In genomic region chr21:41506005-41506404, GRCh38 we compare ENCODE assay signal across 26 cellular contexts. TPM values are rescaled to one million over a fixed set of nuclear protein-coding genes. Genes with fewer than 3 reads are reported as not detected.
A peak's percentile ranks its signal among the peaks of the same experiment; 100 is the strongest.
DNase-seq lines count a peak whose midpoint lies in the region; FAIRE-seq and TF ChIP-seq lines count a peak whose summit lies in the region.
"Had no signal": no experiment of that assay in that cellular context is flagged by ENCODE, and none has a peak within 500 bp of the region (broad histone marks: within the 10 kb centered on the region; RNA-seq: fewer than 3 reads in every experiment).

No MANE protein-coding gene starts in this region.

- peaks cover 44% of the 10 kb centered on the region for H3K27me3 Mint-ChIP-seq in neural progenitor cell (ENCODE audit: insufficient read depth, low read depth)

- peaks cover 2% of the 10 kb centered on the region for H3K9me3 Mint-ChIP-seq in neural progenitor cell
- H3K9me3 Mint-ChIP-seq: activated CD4-positive, alpha-beta memory T cell treated with anti-CD3 and anti-CD28 coated beads, Interleukin-2, amount 10 ng/mL, durations not matched to agents 7 days and 5 days; stimulated activated naive CD8-positive, alpha-beta T cell treated with anti-CD3 and anti-CD28 coated beads, Interleukin-15, amount 100 ng/mL, for 72 hours; T-helper 2 cell treated with Interferon-gamma antibody and Interleukin-4, amounts not matched to agents 5 μg/mL and 100 μg/mL, for 36 hours had no signal

- H3K36me3 ChIP-seq in NT2/D1 (ENCODE audit: insufficient read depth, insufficient read length, low read length) (no peaks in the 10 kb centered on the region), hepatocyte (replicated peaks; ENCODE audit: insufficient read depth, low read depth) (no peaks in the 10 kb centered on the region), neural progenitor cell (no peaks in the 10 kb centered on the region), Karpas-422 (ENCODE audit: insufficient read depth, low read length) (no peaks in the 10 kb centered on the region)
- H3K36me3 ChIP-seq: neutrophil, spleen, WERI-Rb-1 had no signal

- H3K4me1 ChIP-seq in NT2/D1 (ENCODE audit: insufficient read depth, insufficient read length) (peaks cover 8% of the 10 kb centered on the region), hepatocyte (ENCODE audit: insufficient read depth) (peaks cover 32% of the 10 kb centered on the region), neural progenitor cell (peaks cover 6% of the 10 kb centered on the region), Karpas-422 (ENCODE audit: low read length) (no peaks in the 10 kb centered on the region)

- H3K9ac ChIP-seq in NT2/D1 (ENCODE audit: insufficient read length, low read depth) (peak overlapping the region; percentile 85), neural progenitor cell (no peak overlapping the region), Karpas-422 (ENCODE audit: low read length) (no peak overlapping the region)
- H3K9ac ChIP-seq: GM23248 had no signal

- DNase-seq in NT2/D1 (ENCODE audit: low read depth, low spot score) (no peak), hepatocyte (ENCODE audit: low spot score) (no peak), neural progenitor cell (ENCODE audit: low spot score) (no peak), GM19239 (ENCODE audit: insufficient read length, low spot score) (no peak), H54 (ENCODE audit: insufficient read length, low spot score) (no peak), Karpas-422 (no peak), DMS153 (lab: John Stamatoyannopoulos, UW) (no peak)
- DNase-seq: activated CD4-positive, alpha-beta memory T cell treated with anti-CD3 and anti-CD28 coated beads, Interleukin-2, amount 10 ng/mL, durations not matched to agents 7 days and 5 days; activated gamma-delta T cell treated with Interleukin-2 at 50 U/mL for 16 hours; activated T-cell treated with anti-CD3 and anti-CD28 coated beads, Interleukin-2, amount 50 U/mL, for 1 hour; DMS79; GM23248; left ventricle myocardium superior; NCI-H146; NCI-H524 treated with DMSO at 0.1 percent for 48 hours; spleen; stimulated activated CD4-positive, alpha-beta T cell treated with anti-CD3 and anti-CD28 coated beads, Interleukin-4, amount 100 ng/mL, for 4 hours; stimulated activated naive CD8-positive, alpha-beta T cell treated with anti-CD3 and anti-CD28 coated beads, Interleukin-15, amount 100 ng/mL, for 72 hours; WERI-Rb-1 had no signal

- FAIRE-seq in GM19239 (lab: Jason Lieb, UNC) (no peak), H54 (lab: Jason Lieb, UNC) (no peak)
- FAIRE-seq: A204.1, bronchial epithelial cell, GM12891 had no signal

- H2AFZ ChIP-seq in hepatocyte: no peak overlapping the region
- no peak overlapping the region for H2AFZ ChIP-seq in neural progenitor cell (replicated peaks)
- no peak overlapping the region for H2AFZ ChIP-seq in Karpas-422 (ENCODE audit: low read length)
- H2AFZ ChIP-seq: GM23248 had no signal

- H3K79me2 ChIP-seq in hepatocyte (peaks cover 71% of the 10 kb centered on the region), neural progenitor cell (ENCODE audit: low read depth) (no peaks in the 10 kb centered on the region), Karpas-422 (ENCODE audit: low read length) (no peaks in the 10 kb centered on the region)

- H3K4me2 ChIP-seq in hepatocyte: peak overlapping the region; percentile 86
- no peak overlapping the region for H3K4me2 ChIP-seq in neural progenitor cell
- H3K4me2 ChIP-seq in Karpas-422 (ENCODE audit: low read depth, low read length, poor library complexity, severe bottlenecking): no peak overlapping the region

- H3K36me3 Mint-ChIP-seq in neural progenitor cell: no peaks in the 10 kb centered on the region

- H4K20me1 ChIP-seq in hepatocyte (ENCODE audit: insufficient read depth, poor library complexity, severe bottlenecking): peaks cover 26% of the 10 kb centered on the region
- peaks cover 7% of the 10 kb centered on the region for H4K20me1 ChIP-seq in neural progenitor cell (ENCODE audit: low read depth)
- no peaks in the 10 kb centered on the region for H4K20me1 ChIP-seq in Karpas-422 (ENCODE audit: insufficient read depth, low read depth, low read length)

- no peaks in the 10 kb centered on the region for H3K9me2 ChIP-seq in hepatocyte (replicated peaks; ENCODE audit: insufficient read depth)
- H3K9me2 ChIP-seq in Karpas-422 (replicated peaks; ENCODE audit: insufficient read depth, low read length): no peaks in the 10 kb centered on the region

- peak overlapping the region; percentile 58 for H3K27ac ChIP-seq in 22Rv1
- peak overlapping the region; percentile 95 for H3K27ac ChIP-seq in hepatocyte
- H3K27ac ChIP-seq in neural progenitor cell: no peak overlapping the region
- no peak overlapping the region for H3K27ac ChIP-seq in Karpas-422 (ENCODE audit: low read length)
- H3K27ac ChIP-seq: coronary artery, GM23248, neutrophil, spleen, WERI-Rb-1 had no signal

- H3K27me3 ChIP-seq in NT2/D1 (ENCODE audit: insufficient read depth, insufficient read length): peaks cover 66% of the 10 kb centered on the region
- H3K27me3 ChIP-seq in hepatocyte: peaks cover 25% of the 10 kb centered on the region
- peaks cover 52% of the 10 kb centered on the region for H3K27me3 ChIP-seq in neural progenitor cell
- H3K27me3 ChIP-seq in Karpas-422 (ENCODE audit: low read length): no peaks in the 10 kb centered on the region

- TF ChIP-seq POLR2A in H54 (IDR thresholded peaks at IDR 0.05; ENCODE audit: low read depth, low read length): no peak

- no peak for TF ChIP-seq CTCF in 22Rv1 (IDR thresholded peaks at IDR 0.05)
- TF ChIP-seq CTCF in hepatocyte (IDR thresholded peaks at IDR 0.05; ENCODE audit: poor library complexity): no peak
- TF ChIP-seq CTCF in neural progenitor cell (IDR thresholded peaks at IDR 0.05): no peak

- no peaks in the 10 kb centered on the region for H3K4me1 Mint-ChIP-seq in neural progenitor cell

- peaks cover 5% of the 10 kb centered on the region for H3F3A ChIP-seq in neural progenitor cell (ENCODE audit: low read depth)

- H3K4me3 ChIP-seq in NT2/D1 (ENCODE audit: insufficient read length, low read depth) (no peak overlapping the region), hepatocyte (peak overlapping the region; percentile 75), neural progenitor cell (peak overlapping the region; percentile 68), Karpas-422 (ENCODE audit: low read length) (no peak overlapping the region)
- H3K4me3 ChIP-seq: GM23248, spleen had no signal

- WGBS in hepatocyte (ENCODE audit: low lambda C conversion rate, missing lambda C conversion rate): 47% methylated on average over 4 of the region's 4 CpGs

- no peak overlapping the region for H3K27ac Mint-ChIP-seq in neural progenitor cell
- H3K27ac Mint-ChIP-seq: activated CD4-positive, alpha-beta memory T cell treated with anti-CD3 and anti-CD28 coated beads, Interleukin-2, amount 10 ng/mL, durations not matched to agents 7 days and 5 days; stimulated activated naive CD8-positive, alpha-beta T cell treated with anti-CD3 and anti-CD28 coated beads, Interleukin-15, amount 100 ng/mL, for 72 hours; T-helper 2 cell treated with Interferon-gamma antibody and Interleukin-4, amounts not matched to agents 5 μg/mL and 100 μg/mL, for 36 hours had no signal

- no peaks in the 10 kb centered on the region for H3K9me3 ChIP-seq in NT2/D1 (ENCODE audit: insufficient read depth, low read length)
- no peaks in the 10 kb centered on the region for H3K9me3 ChIP-seq in hepatocyte (ENCODE audit: low read depth)
- H3K9me3 ChIP-seq in neural progenitor cell (ENCODE audit: low read depth): no peaks in the 10 kb centered on the region
- no peaks in the 10 kb centered on the region for H3K9me3 ChIP-seq in Karpas-422 (ENCODE audit: low read length)
- H3K9me3 ChIP-seq: neutrophil, spleen had no signal

- H3K4me3 Mint-ChIP-seq in neural progenitor cell: peak overlapping the region; percentile 46
- H3K4me3 Mint-ChIP-seq: activated CD4-positive, alpha-beta memory T cell treated with anti-CD3 and anti-CD28 coated beads, Interleukin-2, amount 10 ng/mL, durations not matched to agents 7 days and 5 days; stimulated activated naive CD8-positive, alpha-beta T cell treated with anti-CD3 and anti-CD28 coated beads, Interleukin-15, amount 100 ng/mL, for 72 hours; T-helper 2 cell treated with Interferon-gamma antibody and Interleukin-4, amounts not matched to agents 5 μg/mL and 100 μg/mL, for 36 hours had no signal

RNA-seq across cellular contexts. Expression of gene TMPRSS2, which starts 2.0 kb away (rescaled TPM):
- total RNA-seq in hepatocyte (113 and 121 TPM in 2 replicates), neural progenitor cell (ENCODE audit: low replicate concordance) (0.99 and 1.5 TPM in 2 replicates)
- 50.8 and 65.9 TPM in 2 replicates for polyA plus RNA-seq in hepatocyte
- total RNA-seq in Karpas-422 (2014; rRNA removed; shearing (Covaris generic); ENCODE audit: low replicate concordance): not detected in 2 replicates
- total RNA-seq: activated CD4-positive, alpha-beta memory T cell treated with anti-CD3 and anti-CD28 coated beads, Interleukin-2, amount 10 ng/mL, durations not matched to agents 7 days and 5 days; GM23248; left ventricle myocardium superior had no signal
- polyA plus RNA-seq: GM23248 had no signal

Comparison
In these comparisons a context has a peak if more than half of its experiments do, and no peak if none do; other contexts are left out.
1. H3K27ac ChIP-seq: peak in 22Rv1 (single experiment) and hepatocyte (single experiment); none in neural progenitor cell (single experiment) and Karpas-422 (single experiment).
2. H3K4me3 ChIP-seq: peak in hepatocyte (single experiment) and neural progenitor cell (single experiment); none in NT2/D1 (single experiment) and Karpas-422 (single experiment).
3. RNA of gene TMPRSS2, which starts 2.0 kb away (total RNA-seq): 113 to 121 TPM in hepatocyte; 0.99 to 1.5 TPM in neural progenitor cell and not detected in Karpas-422; every median in the first group is over 10 times any median in the second.